ENCODE assay signal across 18 cellular contexts in genomic region chr6:89690944-89691324, GRCh38. TPM values are rescaled to one million over a fixed set of nuclear protein-coding genes. Genes with fewer than 3 reads are reported as not detected.
DNase-seq lines count a peak whose midpoint lies in the region; ATAC-seq and TF ChIP-seq lines count a peak whose summit lies in the region.
"Had no signal": no experiment of that assay in that cellular context is flagged by ENCODE, and none has a peak within 500 bp of the region (broad histone marks: within the 10 kb centered on the region; RNA-seq: fewer than 3 reads in every experiment).

No MANE protein-coding gene starts in this region.

- H3K9me2 ChIP-seq in hepatocyte (replicated peaks; ENCODE audit: insufficient read depth) = no peaks in the 10 kb centered on the region

- no peak for TF ChIP-seq EP300 in tibial nerve (IDR thresholded peaks at IDR 0.05)

- H4K20me1 ChIP-seq in hepatocyte (ENCODE audit: insufficient read depth, poor library complexity, severe bottlenecking) = no peaks in the 10 kb centered on the region

- TF ChIP-seq POLR2A in tibial nerve (IDR thresholded peaks at IDR 0.05) = no peak

- TF ChIP-seq CTCF in tibial nerve (IDR thresholded peaks at IDR 0.05) (no peak), hepatocyte (IDR thresholded peaks at IDR 0.05; ENCODE audit: poor library complexity) (no peak)

- peaks cover 0 to 13% (median 6%) of the 10 kb centered on the region in 4 donors for H3K4me1 ChIP-seq in tibial nerve
- no peaks in the 10 kb centered on the region for H3K4me1 ChIP-seq in hepatocyte (ENCODE audit: insufficient read depth)
- H3K4me1 ChIP-seq: left lung, Peyer's patch had no signal

- H3K27ac Mint-ChIP-seq in stimulated activated naive CD8-positive, alpha-beta T cell treated with anti-CD3 and anti-CD28 coated beads, Interleukin-15, Interleukin-2, amounts not matched to agents 100 ng/mL and 50 ng/mL, for 24 hours = peak overlapping the region; percentile 52
- H3K27ac Mint-ChIP-seq in stimulated activated naive CD8-positive, alpha-beta T cell treated with anti-CD3 and anti-CD28 coated beads, Interleukin-15, amount 100 ng/mL, for 72 hours = peak overlapping the region in 1 of 2 donors; percentile 31
- peak overlapping the region; percentile 38 for H3K27ac Mint-ChIP-seq in activated CD4-positive, alpha-beta memory T cell treated with anti-CD3 and anti-CD28 coated beads, Interleukin-2, amount 10 ng/mL, durations not matched to agents 7 days and 5 days

- H2AFZ ChIP-seq in hepatocyte = no peak overlapping the region

- DNase-seq in stimulated activated naive CD8-positive, alpha-beta T cell treated with anti-CD3 and anti-CD28 coated beads, Interleukin-15, amount 100 ng/mL, for 72 hours = no peak
- DNase-seq in activated CD4-positive, alpha-beta memory T cell treated with anti-CD3 and anti-CD28 coated beads, Interleukin-2, amount 10 ng/mL, durations not matched to agents 7 days and 5 days = no peak
- DNase-seq in iPS DF 19.7 (ENCODE audit: low read depth, low spot score) (peak; percentile 67), tibial nerve (ENCODE audit: low spot score in 2 of 2) (no peak), HK-2 (ENCODE audit: unreplicated experiment) (no peak), NCI-H510A treated with DMSO at 0.1 percent for 48 hours (lab: John Stamatoyannopoulos, UW) (no peak), hepatocyte (ENCODE audit: low spot score) (no peak)
- DNase-seq: activated CD4-positive, alpha-beta T cell treated with anti-CD3 and anti-CD28 coated beads for 4 hours; activated gamma-delta T cell; central memory CD4-positive, alpha-beta T cell; glutamatergic neuron; IMR-90; left lung; naive B cell; NCI-H524; Peyer's patch had no signal

- H3K27me3 Mint-ChIP-seq in stimulated activated naive CD8-positive, alpha-beta T cell treated with anti-CD3 and anti-CD28 coated beads, Interleukin-15, Interleukin-2, amounts not matched to agents 100 ng/mL and 50 ng/mL, for 24 hours = no peaks in the 10 kb centered on the region
- no peaks in the 10 kb centered on the region for H3K27me3 Mint-ChIP-seq in stimulated activated naive CD8-positive, alpha-beta T cell treated with anti-CD3 and anti-CD28 coated beads, Interleukin-15, amount 100 ng/mL, for 72 hours
- no peaks in the 10 kb centered on the region for H3K27me3 Mint-ChIP-seq in activated CD4-positive, alpha-beta memory T cell treated with anti-CD3 and anti-CD28 coated beads, Interleukin-2, amount 10 ng/mL, durations not matched to agents 7 days and 5 days
- H3K27me3 Mint-ChIP-seq: naive B cell had no signal

- CTCF ChIA-PET in activated CD4-positive, alpha-beta memory T cell treated with anti-CD3 and anti-CD28 coated beads, Interleukin-2, amount 10 ng/mL, durations not matched to agents 7 days and 5 days (lab: Charles Lee) = interaction anchor here (1.2 kb wide), 1 partner anchor 102 kb away, joined by 3 read pairs; no protein-coding TSS in a partner anchor

- H3K9me3 ChIP-seq in tibial nerve (no peaks in the 10 kb centered on the region), hepatocyte (ENCODE audit: low read depth) (no peaks in the 10 kb centered on the region)
- H3K9me3 ChIP-seq: left lung, Peyer's patch, right atrium auricular region had no signal

- POLR2A ChIA-PET in activated CD4-positive, alpha-beta memory T cell treated with anti-CD3 and anti-CD28 coated beads, Interleukin-2, amount 10 ng/mL, durations not matched to agents 7 days and 5 days (lab: Charles Lee) = no interaction called here

- no peaks in the 10 kb centered on the region for H3K79me2 ChIP-seq in hepatocyte

- H3K4me3 ChIP-seq in tibial nerve (no peak overlapping the region), hepatocyte (no peak overlapping the region)
- H3K4me3 ChIP-seq: left lung, Peyer's patch, right atrium auricular region had no signal

- H3K27me3 ChIP-seq in tibial nerve (no peaks in the 10 kb centered on the region), hepatocyte (no peaks in the 10 kb centered on the region)
- H3K27me3 ChIP-seq: left lung, Peyer's patch, right atrium auricular region had no signal

- H3K9me3 Mint-ChIP-seq in stimulated activated naive CD8-positive, alpha-beta T cell treated with anti-CD3 and anti-CD28 coated beads, Interleukin-15, Interleukin-2, amounts not matched to agents 100 ng/mL and 50 ng/mL, for 24 hours = no peaks in the 10 kb centered on the region
- H3K9me3 Mint-ChIP-seq in stimulated activated naive CD8-positive, alpha-beta T cell treated with anti-CD3 and anti-CD28 coated beads, Interleukin-15, amount 100 ng/mL, for 72 hours = no peaks in the 10 kb centered on the region
- no peaks in the 10 kb centered on the region for H3K9me3 Mint-ChIP-seq in activated CD4-positive, alpha-beta memory T cell treated with anti-CD3 and anti-CD28 coated beads, Interleukin-2, amount 10 ng/mL, durations not matched to agents 7 days and 5 days
- H3K9me3 Mint-ChIP-seq: naive B cell had no signal

- peak overlapping the region in 3 of 4 donors; percentile 31 to 79 (median 69) for H3K27ac ChIP-seq in tibial nerve
- no peak overlapping the region for H3K27ac ChIP-seq in hepatocyte
- H3K27ac ChIP-seq: left lung, Peyer's patch, right atrium auricular region had no signal

- peaks cover 75% of the 10 kb centered on the region for H3K36me3 Mint-ChIP-seq in stimulated activated naive CD8-positive, alpha-beta T cell treated with anti-CD3 and anti-CD28 coated beads, Interleukin-15, Interleukin-2, amounts not matched to agents 100 ng/mL and 50 ng/mL, for 24 hours (ENCODE audit: low read depth)
- H3K36me3 Mint-ChIP-seq in activated CD4-positive, alpha-beta memory T cell treated with anti-CD3 and anti-CD28 coated beads, Interleukin-2, amount 10 ng/mL, durations not matched to agents 7 days and 5 days (ENCODE audit: low read depth) = peaks cover 63% of the 10 kb centered on the region

- no peak for ATAC-seq in stimulated activated naive CD8-positive, alpha-beta T cell treated with anti-CD3 and anti-CD28 coated beads, Interleukin-15, amount 100 ng/mL, for 72 hours
- ATAC-seq: left lung had no signal

- H3K4me2 ChIP-seq in hepatocyte = no peak overlapping the region

- no peak overlapping the region for H3K4me3 Mint-ChIP-seq in stimulated activated naive CD8-positive, alpha-beta T cell treated with anti-CD3 and anti-CD28 coated beads, Interleukin-15, Interleukin-2, amounts not matched to agents 100 ng/mL and 50 ng/mL, for 24 hours
- no peak overlapping the region for H3K4me3 Mint-ChIP-seq in stimulated activated naive CD8-positive, alpha-beta T cell treated with anti-CD3 and anti-CD28 coated beads, Interleukin-15, amount 100 ng/mL, for 72 hours
- no peak overlapping the region for H3K4me3 Mint-ChIP-seq in activated CD4-positive, alpha-beta memory T cell treated with anti-CD3 and anti-CD28 coated beads, Interleukin-2, amount 10 ng/mL, durations not matched to agents 7 days and 5 days
- H3K4me3 Mint-ChIP-seq: naive B cell had no signal

- peaks cover 0 to 97% (median 31%) of the 10 kb centered on the region in 3 donors for H3K36me3 ChIP-seq in tibial nerve
- H3K36me3 ChIP-seq in hepatocyte (replicated peaks; ENCODE audit: insufficient read depth, low read depth) = no peaks in the 10 kb centered on the region

- no peaks in the 10 kb centered on the region for H3K4me1 Mint-ChIP-seq in stimulated activated naive CD8-positive, alpha-beta T cell treated with anti-CD3 and anti-CD28 coated beads, Interleukin-15, Interleukin-2, amounts not matched to agents 100 ng/mL and 50 ng/mL, for 24 hours (ENCODE audit: low read depth)
- H3K4me1 Mint-ChIP-seq in stimulated activated naive CD8-positive, alpha-beta T cell treated with anti-CD3 and anti-CD28 coated beads, Interleukin-15, amount 100 ng/mL, for 72 hours = peaks cover 8% of the 10 kb centered on the region
- peaks cover 11% of the 10 kb centered on the region for H3K4me1 Mint-ChIP-seq in activated CD4-positive, alpha-beta memory T cell treated with anti-CD3 and anti-CD28 coated beads, Interleukin-2, amount 10 ng/mL, durations not matched to agents 7 days and 5 days

RNA-seq across cellular contexts. Expression of gene LYRM2, which starts 52.4 kb away (rescaled TPM):
- 10 to 100 TPM; 31.4 to 34.4 TPM for total RNA-seq in activated CD4-positive, alpha-beta memory T cell treated with anti-CD3 and anti-CD28 coated beads, Interleukin-2, amount 10 ng/mL, durations not matched to agents 7 days and 5 days
- total RNA-seq in tibial nerve (10 to 100 TPM; 12.0 to 20.1 (median 13.6) TPM), hepatocyte (38.5 and 48.6 TPM in 2 replicates)
- 66.0 and 66.3 TPM in 2 replicates for polyA plus RNA-seq in hepatocyte
